In genomic region chr5:111070272-111071134, GRCh38 we compare ENCODE assay signal across 8 cellular contexts. TPM values are rescaled to one million over a fixed set of nuclear protein-coding genes. Genes with fewer than 3 reads are reported as not detected.
DNase-seq lines count a peak whose midpoint lies in the region; ATAC-seq and TF ChIP-seq lines count a peak whose summit lies in the region.

No MANE protein-coding gene starts in this region.

- WGBS in spleen, 5 donors, result 6 to 31% (median 8%) methylated on average over 25 to 42 of the region's 42 CpGs

- ATAC-seq in GM21423 (IDR thresholded peaks at IDR 0.05; ENCODE audit: unreplicated experiment), result peak; percentile 38
- peak; percentile 62 to 63 for ATAC-seq in left cardiac atrium
- ATAC-seq in HG03565 (IDR thresholded peaks at IDR 0.05; ENCODE audit: unreplicated experiment), result no peak

- H3K27ac ChIP-seq in skeletal muscle tissue (ENCODE audit: low read depth, low read length) (no peak overlapping the region), spleen (no peak overlapping the region)

- peaks cover 14 to 23% (median 19%) of the 10 kb centered on the region in 3 donors for H3K27me3 ChIP-seq in skeletal muscle tissue (ENCODE audit: control insufficient read depth in 3 of 3, insufficient read depth in 3 of 3, low read length in 3 of 3)
- H3K27me3 ChIP-seq in spleen (replicated peaks in 1 of 7), result peaks cover 0 to 91% (median 30%) of the 10 kb centered on the region in 7 donors

- H3K4me1 ChIP-seq in skeletal muscle tissue (ENCODE audit: control insufficient read depth in 3 of 3, insufficient read depth in 3 of 3, low read length in 3 of 3) (peaks cover 3 to 16% (median 11%) of the 10 kb centered on the region in 3 donors), spleen (peaks cover 0 to 31% (median 19%) of the 10 kb centered on the region in 6 donors)

- peak overlapping the region; percentile 30 to 53 (median 50) for H3K4me3 ChIP-seq in skeletal muscle tissue (ENCODE audit: low read length in 3 of 3)
- H3K4me3 ChIP-seq in spleen, result peak overlapping the region in 2 of 8 donors; percentile 1 to 47

- H3K9me3 ChIP-seq in skeletal muscle tissue (ENCODE audit: control insufficient read depth in 3 of 3, low read length in 3 of 3), result no peaks in the 10 kb centered on the region
- no peaks in the 10 kb centered on the region for H3K9me3 ChIP-seq in spleen

- H3K36me3 ChIP-seq in skeletal muscle tissue (ENCODE audit: control insufficient read depth in 3 of 3, insufficient read depth in 3 of 3, low read length in 3 of 3), result no peaks in the 10 kb centered on the region
- no peaks in the 10 kb centered on the region for H3K36me3 ChIP-seq in spleen

- peak overlapping the region in 1 of 3 donors; percentile 34 for H3K9ac ChIP-seq in skeletal muscle tissue (ENCODE audit: low read depth in 1 of 3, low read length in 3 of 3)

- intact Hi-C loops in left cardiac atrium (cut with DNase I) (loop anchor here in 1 of 2 donors (5.0 kb wide), 1 partner anchor 283 kb away; no protein-coding TSS in a partner anchor), spleen (cut with DNase I; ENCODE audit: low total_unique reads) (no loop called here)

- no peak for TF ChIP-seq CTCF in spleen (IDR thresholded peaks at IDR 0.05 in 8 of 11, conservative IDR thresholded peaks at IDR 0.05 in 3 of 11)

- DNase-seq in activated CD8-positive, alpha-beta memory T cell treated with anti-CD3 and anti-CD28 coated beads, Interleukin-2, amount 50 U/mL, for 4 hours, result peak; percentile 22
- DNase-seq in left cardiac atrium (peak; percentile 30), spleen (no peak), SKM-1 treated with dmso at 0.1 percent for 144 hours (lab: John Stamatoyannopoulos, UW; ENCODE audit: unreplicated experiment) (no peak), NCI-H69 (lab: John Stamatoyannopoulos, UW) (no peak)

- TF ChIP-seq POLR2A in spleen (IDR thresholded peaks at IDR 0.05), result no peak

RNA-seq across cellular contexts. Expression of gene TSLP, which starts 1.0 kb away (rescaled TPM):
- total RNA-seq in left cardiac atrium (1 to 10 TPM; 1.5 to 2.8 TPM), skeletal muscle tissue (under 0.01 TPM), spleen (1 to 10 TPM in 2 of 7 donors, under 1 TPM in 4, not detected in 1; 0.34 to 1.1 (median 0.90) TPM)
- under 1 TPM; 0.35 to 0.45 (median 0.41) TPM for polyA plus RNA-seq in spleen

RNA-seq across cellular contexts. Expression of gene WDR36, which starts 21.6 kb away (rescaled TPM):
- total RNA-seq in left cardiac atrium (10 to 100 TPM; 17.6 to 18.0 TPM), skeletal muscle tissue (24.5 TPM), spleen (10 to 100 TPM; 25.0 to 36.1 (median 29.1) TPM)
- 1 to 10 TPM; 7.9 to 9.6 (median 8.8) TPM for polyA plus RNA-seq in spleen

Comparison
In these comparisons a context has a peak if more than half of its experiments do, and no peak if none do; other contexts are left out.
1. DNase-seq: peak in activated CD8-positive, alpha-beta memory T cell treated with anti-CD3 and anti-CD28 coated beads, Interleukin-2, amount 50 U/mL, for 4 hours (single experiment) and left cardiac atrium (single experiment); none in spleen (single experiment), SKM-1 treated with dmso at 0.1 percent for 144 hours (single experiment) and NCI-H69 (single experiment).